In the genomic region with DNA sequence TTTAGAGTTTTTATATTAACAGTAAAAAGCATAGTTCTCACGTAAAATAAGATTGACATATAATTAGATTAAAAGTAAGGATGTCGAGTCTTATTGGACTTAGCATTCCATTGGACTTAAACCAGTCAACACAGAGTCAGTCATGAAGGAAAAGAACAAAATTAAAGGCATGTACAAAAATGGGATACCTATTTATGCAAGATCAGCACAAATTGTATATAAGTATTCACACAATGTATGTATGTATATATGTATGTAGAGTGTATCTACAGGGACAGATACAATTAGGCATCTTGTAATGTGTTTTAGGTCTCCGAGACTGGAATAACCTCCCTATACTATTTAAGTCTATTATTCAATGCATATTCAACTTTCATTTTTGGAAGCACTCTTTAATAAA, we compare ENCODE assay signal across 9 cellular contexts.
"Had no signal": no experiment of that assay in that cellular context is flagged by ENCODE, and none has a peak within 500 bp of the region (broad histone marks: within the 10 kb centered on the region; RNA-seq: fewer than 3 reads in every experiment).

No MANE protein-coding gene starts in this region.

- H3K4me1 ChIP-seq: HAP-1 had no signal

- H3K27ac ChIP-seq: KMS-11 had no signal

- H3K9ac ChIP-seq: KMS-11 had no signal

- FAIRE-seq: HTR-8/SVneo had no signal

- DNase-seq: H7, HFFc6, Karpas-422, KBM-7 had no signal

- H3K4me2 ChIP-seq: GM23338, KMS-11 had no signal

- ATAC-seq: GM23338, HCT116 had no signal

- H3K36me3 ChIP-seq: HAP-1 had no signal

- H3K4me3 ChIP-seq: GM23338, HAP-1 had no signal

- H2AFZ ChIP-seq: GM23338 had no signal

- H3K4me3 Mint-ChIP-seq: GM23338, HFFc6 had no signal

- H3K9me3 ChIP-seq: HAP-1 had no signal

- H3K9me3 Mint-ChIP-seq: GM23338, HFFc6 had no signal

- H3K27ac Mint-ChIP-seq: GM23338, HFFc6 had no signal
